In genomic region chr4:98568896-98569663, GRCh38 we compare ENCODE assay signal across 10 cellular contexts.
A peak's percentile ranks its signal among the peaks of the same experiment; 100 is the strongest.
DNase-seq lines count a peak whose midpoint lies in the region; TF ChIP-seq lines count a peak whose summit lies in the region.
"Had no signal": no experiment of that assay in that cellular context is flagged by ENCODE, and none has a peak within 500 bp of the region (broad histone marks: within the 10 kb centered on the region; RNA-seq: fewer than 3 reads in every experiment).

No MANE protein-coding gene starts in this region.

- BruUV-seq in Calu3 (replicated peaks; lab: Mats Ljungman, UMichigan), result no TSS peak

- no peak overlapping the region for H3K4me3 Mint-ChIP-seq in Calu3 (ENCODE audit: low read depth, unreplicated experiment)
- H3K4me3 Mint-ChIP-seq: activated CD4-positive, alpha-beta memory T cell treated with anti-CD3 and anti-CD28 coated beads, Interleukin-2, amount 10 ng/mL, durations not matched to agents 7 days and 5 days had no signal

- H3K36me3 Mint-ChIP-seq in Calu3 (ENCODE audit: insufficient read depth, unreplicated experiment), result no peaks in the 10 kb centered on the region

- no peaks in the 10 kb centered on the region for H3K9me3 Mint-ChIP-seq in Calu3 (ENCODE audit: low read depth, unreplicated experiment)
- H3K9me3 Mint-ChIP-seq: activated CD4-positive, alpha-beta memory T cell treated with anti-CD3 and anti-CD28 coated beads, Interleukin-2, amount 10 ng/mL, durations not matched to agents 7 days and 5 days had no signal

- peaks cover 17% of the 10 kb centered on the region for H3K4me1 Mint-ChIP-seq in Calu3 (ENCODE audit: low read depth, unreplicated experiment)

- TF ChIP-seq CTCF in VCaP (conservative IDR thresholded peaks at IDR 0.05) (no peak), Calu3 (IDR thresholded peaks at IDR 0.05; ENCODE audit: unreplicated experiment) (no peak)

- H3K27ac ChIP-seq in VCaP, result peak overlapping the region; percentile 75

- no peaks in the 10 kb centered on the region for H3K27me3 Mint-ChIP-seq in Calu3 (ENCODE audit: unreplicated experiment)
- H3K27me3 Mint-ChIP-seq: activated CD4-positive, alpha-beta memory T cell treated with anti-CD3 and anti-CD28 coated beads, Interleukin-2, amount 10 ng/mL, durations not matched to agents 7 days and 5 days had no signal

- DNase-seq in EL (peak; percentile 21), fibroblast of peridontal ligament (ENCODE audit: extremely low read depth) (peak; percentile 84), renal cortical epithelial cell (ENCODE audit: low read depth) (peak; percentile 52), Calu3 (no peak), NCI-H1417 treated with DMSO at 0.1 percent for 48 hours (lab: John Stamatoyannopoulos, UW) (no peak)
- DNase-seq in activated CD8-positive, alpha-beta memory T cell treated with anti-CD3 and anti-CD28 coated beads, Interleukin-2, amount 50 U/mL, for 4 hours, result no peak
- DNase-seq in central memory CD4-positive, alpha-beta T cell, result no peak
- DNase-seq: activated CD4-positive, alpha-beta memory T cell treated with anti-CD3 and anti-CD28 coated beads, Interleukin-2, amount 10 ng/mL, durations not matched to agents 7 days and 5 days; stimulated activated CD8-positive, alpha-beta memory T cell treated with anti-CD3 and anti-CD28 coated beads, Interleukin-4, amount 100 ng/mL, for 48 hours had no signal

- intact Hi-C loops in Calu3 (cut with micrococcal nuclease; ENCODE audit: unreplicated experiment), result no loop called here

- no peak overlapping the region for H3K27ac Mint-ChIP-seq in Calu3 (ENCODE audit: unreplicated experiment)
- H3K27ac Mint-ChIP-seq: activated CD4-positive, alpha-beta memory T cell treated with anti-CD3 and anti-CD28 coated beads, Interleukin-2, amount 10 ng/mL, durations not matched to agents 7 days and 5 days had no signal

- CTCF ChIA-PET in Calu3 (lab: Charles Lee), result no interaction called here

Comparison
In these comparisons a context has a peak if more than half of its experiments do, and no peak if none do; other contexts are left out.
1. DNase-seq: peak in EL (single experiment), fibroblast of peridontal ligament (single experiment) and renal cortical epithelial cell (single experiment); none in Calu3 (single experiment), NCI-H1417 treated with DMSO at 0.1 percent for 48 hours (single experiment), activated CD8-positive, alpha-beta memory T cell treated with anti-CD3 and anti-CD28 coated beads, Interleukin-2, amount 50 U/mL, for 4 hours (single experiment) and central memory CD4-positive, alpha-beta T cell (single experiment).